ENCODE assay signal across 1 cellular context in genomic region chr6:106515582-106515981, GRCh38.
TF ChIP-seq lines count a peak whose summit lies in the region.

No MANE protein-coding gene starts in this region.

TF ChIP-seq in HEK293, 187 proteins besides CTCF, POLR2A, EP300 and RAD21:
- TF ChIP-seq ZNF404 (tag by site-specific recombination; IDR thresholded peaks at IDR 0.05): peak; percentile 73; the same call in 1 of the 2 replicates
- peak; percentile 12; the same call in 1 of the 2 replicates for TF ChIP-seq ZNF433 (tag by site-specific recombination; IDR thresholded peaks at IDR 0.05; ENCODE audit: low read depth)
- peak; percentile 74 for TF ChIP-seq ZBTB8A (tag by site-specific recombination; IDR thresholded peaks at IDR 0.05)
- TF ChIP-seq ZNF223 (tag by site-specific recombination; IDR thresholded peaks at IDR 0.05): 0 out of 2 replicates have a peak, but pooled peaks have one; percentile 32
- TF ChIP-seq REST (tag by site-specific recombination; IDR thresholded peaks at IDR 0.05): peak; percentile 51; the same call in 1 of the 2 replicates
- TF ChIP-seq ZNF664 (tag by site-specific recombination; IDR thresholded peaks at IDR 0.05): peak; percentile 69
- peak; percentile 95 for TF ChIP-seq ZNF394 (tag by site-specific recombination; IDR thresholded peaks at IDR 0.05; ENCODE audit: borderline replicate concordance)
- peak; percentile 19 for TF ChIP-seq ZNF654 (tag by site-specific recombination; IDR thresholded peaks at IDR 0.05; ENCODE audit: low read depth)
- TF ChIP-seq ZNF623 (tag by site-specific recombination; IDR thresholded peaks at IDR 0.05): peak; percentile 74
- TF ChIP-seq GLI2 (tag by site-specific recombination; IDR thresholded peaks at IDR 0.05; ENCODE audit: borderline replicate concordance, low read depth): peak; percentile 15; the same call in 1 of the 2 replicates
- TF ChIP-seq ZNF518A (tag by site-specific recombination; conservative IDR thresholded peaks at IDR 0.05; ENCODE audit: low read depth): peak; percentile 91
- peak; percentile 91 for TF ChIP-seq ZNF426 (tag by site-specific recombination; IDR thresholded peaks at IDR 0.05)
- TF ChIP-seq GFI1B (tag by site-specific recombination; IDR thresholded peaks at IDR 0.05): peak; percentile 29; the same call in 1 of the 2 replicates
- peak; percentile 72; the same call in 1 of the 2 replicates for TF ChIP-seq ZNF140 (tag by site-specific recombination; IDR thresholded peaks at IDR 0.05)
- TF ChIP-seq AEBP2 (tag by site-specific recombination; IDR thresholded peaks at IDR 0.05; ENCODE audit: borderline replicate concordance): peak; percentile 62; the same call in 1 of the 2 replicates
- peak; percentile 59; the same call in 1 of the 2 replicates for TF ChIP-seq ZXDB (tag by site-specific recombination; IDR thresholded peaks at IDR 0.05)
- peak; percentile 77 for TF ChIP-seq ZNF266 (tag by site-specific recombination; IDR thresholded peaks at IDR 0.05; ENCODE audit: low read depth)
- 0 out of 2 replicates have a peak, but pooled peaks have one; percentile 45 for TF ChIP-seq ZNF530 (tag by site-specific recombination; IDR thresholded peaks at IDR 0.05; ENCODE audit: low read depth)
- 0 out of 2 replicates have a peak, but pooled peaks have one; percentile 60 for TF ChIP-seq ZNF202 (tag by site-specific recombination; IDR thresholded peaks at IDR 0.05; ENCODE audit: borderline replicate concordance)
- 0 out of 2 replicates have a peak, but pooled peaks have one; percentile 62 for TF ChIP-seq ZNF558 (tag by site-specific recombination; IDR thresholded peaks at IDR 0.05)
- TF ChIP-seq ZNF791 (tag by site-specific recombination; IDR thresholded peaks at IDR 0.05): peak; percentile 67; the same call in 1 of the 2 replicates
- 0 out of 2 replicates have a peak, but pooled peaks have one; percentile 25 for TF ChIP-seq ZNF19 (tag by site-specific recombination; IDR thresholded peaks at IDR 0.05; ENCODE audit: low read depth)
- TF ChIP-seq ZNF555 (tag by site-specific recombination; conservative IDR thresholded peaks at IDR 0.05): peak; percentile 87
- TF ChIP-seq ZNF529 (tag by site-specific recombination; IDR thresholded peaks at IDR 0.05; ENCODE audit: insufficient replicate concordance): peak; percentile 32
- TF ChIP-seq ZNF354C (tag by site-specific recombination; IDR thresholded peaks at IDR 0.05; ENCODE audit: borderline replicate concordance, low read depth): 0 out of 2 replicates have a peak, but pooled peaks have one; percentile 59
- TF ChIP-seq ZNF629 (tag by site-specific recombination; IDR thresholded peaks at IDR 0.05): peak; percentile 56
- peak; percentile 78 for TF ChIP-seq ZBTB11 (tag by site-specific recombination; conservative IDR thresholded peaks at IDR 0.05; ENCODE audit: low read depth)
- TF ChIP-seq ZNF560 (tag by site-specific recombination; IDR thresholded peaks at IDR 0.05; ENCODE audit: borderline replicate concordance): 0 out of 2 replicates have a peak, but pooled peaks have one; percentile 68
